In the genomic region with DNA sequence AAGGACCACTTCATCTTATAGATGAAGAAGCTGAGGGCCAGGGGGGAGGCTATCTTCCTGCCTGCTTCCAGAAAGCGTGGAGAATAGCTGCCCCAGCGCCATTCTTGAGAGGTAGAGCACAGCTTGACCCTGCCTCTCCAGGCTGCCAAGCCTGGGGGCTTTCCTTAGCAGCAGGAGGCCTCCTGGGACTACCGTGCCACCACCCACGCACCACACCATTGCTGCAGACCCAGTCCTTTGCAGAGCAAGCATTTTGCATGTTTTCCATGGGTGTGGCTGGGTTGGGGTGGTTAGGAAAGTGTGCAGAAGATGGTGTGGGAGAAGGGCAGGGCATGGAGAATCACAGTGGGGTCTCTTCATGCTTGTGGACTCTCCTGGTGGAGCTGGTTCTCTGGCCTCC, we compare ENCODE assay signal across 13 cellular contexts.
DNase-seq lines count a peak whose midpoint lies in the region; ATAC-seq and TF ChIP-seq lines count a peak whose summit lies in the region.
"Had no signal": no experiment of that assay in that cellular context is flagged by ENCODE, and none has a peak within 500 bp of the region (broad histone marks: within the 10 kb centered on the region; RNA-seq: fewer than 3 reads in every experiment).

No MANE protein-coding gene starts in this region.

- H3K27me3 ChIP-seq in GM06990 (replicated peaks; ENCODE audit: control insufficient read depth, insufficient read depth, low read length) (no peaks in the 10 kb centered on the region), prostate gland (replicated peaks; ENCODE audit: insufficient read depth) (no peaks in the 10 kb centered on the region)

- TF ChIP-seq POLR2A in prostate gland (IDR thresholded peaks at IDR 0.05), result no peak

- no peaks in the 10 kb centered on the region for H3K4me1 ChIP-seq in prostate gland (replicated peaks)

- H3K9me3 ChIP-seq in prostate gland, result no peaks in the 10 kb centered on the region

- 89% methylated on average over 4 of the region's 4 CpGs for WGBS in prostate gland

- intact Hi-C loops in prostate gland (cut with DNase I), result no loop called here
- intact Hi-C loops in Right ventricle myocardium inferior (cut with DNase I), result no loop called here

- no peak for TF ChIP-seq CTCF in GM06990 (IDR thresholded peaks at IDR 0.05; ENCODE audit: insufficient read depth, low read length, poor library complexity, severe bottlenecking)
- no peak for TF ChIP-seq CTCF in prostate gland (IDR thresholded peaks at IDR 0.05)

- no peaks in the 10 kb centered on the region for H3K36me3 ChIP-seq in GM06990 (ENCODE audit: control insufficient read depth, insufficient read depth, low read length)
- no peaks in the 10 kb centered on the region for H3K36me3 ChIP-seq in prostate gland

- DNase-seq in GM06990 (ENCODE audit: extremely low read depth, insufficient read length) (peak; percentile 50), NCI-H187 treated with DMSO at 0.1 percent for 48 hours (lab: John Stamatoyannopoulos, UW) (peak; percentile 9), DMS53 treated with DMSO at 0.1 percent for 48 hours (lab: John Stamatoyannopoulos, UW; ENCODE audit: unreplicated experiment) (no peak), epidermal melanocyte (ENCODE audit: insufficient read length, low spot score) (no peak), prostate gland (ENCODE audit: low spot score) (no peak), Right ventricle myocardium inferior (ENCODE audit: missing footprints) (no peak)
- DNase-seq: DMS 273 treated with DMSO at 0.1 percent for 48 hours; NCI-H1694 treated with DMSO at 0.1 percent for 48 hours; NCI-H82; Right ventricle myocardium superior; stimulated activated CD4-positive, alpha-beta T cell treated with anti-CD3 and anti-CD28 coated beads, Interleukin-2, amount 100 ng/mL, for 24 hours had no signal

- no peak overlapping the region for H3K27ac ChIP-seq in prostate gland

- ATAC-seq in GM19023 (IDR thresholded peaks at IDR 0.05; ENCODE audit: unreplicated experiment), result peak; percentile 89
- ATAC-seq in HG02763 (IDR thresholded peaks at IDR 0.05; ENCODE audit: unreplicated experiment), result peak; percentile 87
- ATAC-seq in Right ventricle myocardium inferior, result no peak

- no peak overlapping the region for H3K4me3 ChIP-seq in GM06990 (replicated peaks; ENCODE audit: low read depth, low read length)
- no peak overlapping the region for H3K4me3 ChIP-seq in prostate gland

Comparison
In these comparisons a context has a peak if more than half of its experiments do, and no peak if none do; other contexts are left out.
1. DNase-seq: peak in GM06990 (single experiment) and NCI-H187 treated with DMSO at 0.1 percent for 48 hours (single experiment); none in DMS53 treated with DMSO at 0.1 percent for 48 hours (single experiment), epidermal melanocyte (single experiment), prostate gland (single experiment) and Right ventricle myocardium inferior (single experiment).